In genomic region chr18:22280453-22280750, GRCh38 we compare ENCODE assay signal across 28 cellular contexts.
DNase-seq lines count a peak whose midpoint lies in the region; ATAC-seq, FAIRE-seq and TF ChIP-seq lines count a peak whose summit lies in the region.
"Had no signal": no experiment of that assay in that cellular context is flagged by ENCODE, and none has a peak within 500 bp of the region (broad histone marks: within the 10 kb centered on the region; RNA-seq: fewer than 3 reads in every experiment).

No MANE protein-coding gene starts in this region.

- H3K4me3 Mint-ChIP-seq in Calu3 (ENCODE audit: low read depth, unreplicated experiment) = no peak overlapping the region
- H3K4me3 Mint-ChIP-seq in effector memory CD8-positive, alpha-beta T cell = no peak overlapping the region
- H3K4me3 Mint-ChIP-seq in stimulated activated effector memory CD8-positive, alpha-beta T cell treated with anti-CD3 and anti-CD28 coated beads, Interleukin-12 subunit alpha, Interleukin-12 subunit beta, amount 100 ng/mL, for 72 hours = no peak overlapping the region
- H3K4me3 Mint-ChIP-seq: CD4-positive, alpha-beta T cell had no signal

- no peaks in the 10 kb centered on the region for H3K79me2 ChIP-seq in smooth muscle cell (ENCODE audit: low read depth)

- no peaks in the 10 kb centered on the region for H3K27me3 Mint-ChIP-seq in Calu3 (ENCODE audit: unreplicated experiment)
- no peaks in the 10 kb centered on the region for H3K27me3 Mint-ChIP-seq in effector memory CD8-positive, alpha-beta T cell

- WGBS in heart right ventricle, 2 donors = 93 to 100% methylated on average over 1 of the region's 1 CpG
- 82% methylated on average over 1 of the region's 1 CpG for WGBS in smooth muscle cell (ENCODE audit: low lambda C conversion rate)

- H3K27ac ChIP-seq in heart right ventricle (peak overlapping the region in 6 of 10 donors; percentile 77 to 92 (median 86)), smooth muscle cell (ENCODE audit: low read depth) (peak overlapping the region; percentile 94)
- H3K27ac ChIP-seq: BLaER1 treated with 17β-estradiol and CSF1 and Interleukin-3, amounts not matched to agents 10 nM and 100 nM; RWPE1 had no signal

- CTCF ChIA-PET in Calu3 (lab: Charles Lee) = interaction anchor here (0.6 kb wide), 1 partner anchor 50 kb away, joined by 6 read pairs; no protein-coding TSS in a partner anchor

- H3K4me3 ChIP-seq in heart right ventricle = no peak overlapping the region
- H3K4me3 ChIP-seq in smooth muscle cell = no peak overlapping the region
- H3K4me3 ChIP-seq: BLaER1 treated with 17β-estradiol and CSF1 and Interleukin-3, amounts not matched to agents 10 nM and 100 nM had no signal

- no TSS peak for BruUV-seq in Calu3 (replicated peaks; lab: Mats Ljungman, UMichigan)

- H3F3A ChIP-seq in smooth muscle cell (ENCODE audit: low read depth) = peaks cover 4% of the 10 kb centered on the region

- intact Hi-C loops in heart right ventricle (cut with DNase I) (no loop called here), Right ventricle myocardium superior (cut with DNase I) (no loop called here), Calu3 (cut with micrococcal nuclease; ENCODE audit: unreplicated experiment) (loop anchor here (5.0 kb wide), 1 partner anchor 363 kb away; no protein-coding TSS in a partner anchor)

- no peaks in the 10 kb centered on the region for H3K9me3 ChIP-seq in heart right ventricle
- H3K9me3 ChIP-seq in smooth muscle cell (replicated peaks; ENCODE audit: low read depth) = no peaks in the 10 kb centered on the region
- H3K9me3 ChIP-seq: Caco-2, SK-N-SH had no signal

- H3K4me2 ChIP-seq in smooth muscle cell = peak overlapping the region; percentile 47
- H3K4me2 ChIP-seq: BLaER1 treated with 17β-estradiol and CSF1 and Interleukin-3, amounts not matched to agents 10 nM and 100 nM; SK-N-SH had no signal

- FAIRE-seq in RCC 7860 (lab: Jason Lieb, UNC) = no peak
- FAIRE-seq: GM12891, H1 had no signal

- H2AFZ ChIP-seq in smooth muscle cell (ENCODE audit: low read depth) = no peak overlapping the region

- peaks cover 2 to 58% (median 18%) of the 10 kb centered on the region in 9 donors for H3K4me1 ChIP-seq in heart right ventricle
- H3K4me1 ChIP-seq in smooth muscle cell (ENCODE audit: low read depth) = no peaks in the 10 kb centered on the region

- ATAC-seq in heart right ventricle (no peak), Right ventricle myocardium superior (ENCODE audit: poor library complexity) (no peak)
- no peak for ATAC-seq in effector memory CD8-positive, alpha-beta T cell (replicated peaks)
- no peak for ATAC-seq in stimulated activated effector memory CD8-positive, alpha-beta T cell treated with anti-CD3 and anti-CD28 coated beads, Interleukin-12 subunit alpha, Interleukin-12 subunit beta, amount 100 ng/mL, for 72 hours

- peaks cover 51% of the 10 kb centered on the region for H3K4me1 Mint-ChIP-seq in Calu3 (ENCODE audit: low read depth, unreplicated experiment)
- peaks cover 18 to 22% of the 10 kb centered on the region in 2 donors for H3K4me1 Mint-ChIP-seq in effector memory CD8-positive, alpha-beta T cell (ENCODE audit: low read depth in 2 of 2)
- peaks cover 40% of the 10 kb centered on the region for H3K4me1 Mint-ChIP-seq in stimulated activated effector memory CD8-positive, alpha-beta T cell treated with anti-CD3 and anti-CD28 coated beads, Interleukin-12 subunit alpha, Interleukin-12 subunit beta, amount 100 ng/mL, for 72 hours

- H3K36me3 Mint-ChIP-seq in Calu3 (ENCODE audit: insufficient read depth, unreplicated experiment) = peaks cover 23% of the 10 kb centered on the region
- H3K36me3 Mint-ChIP-seq in effector memory CD8-positive, alpha-beta T cell (ENCODE audit: insufficient read depth) = peaks cover 10% of the 10 kb centered on the region
- H3K36me3 Mint-ChIP-seq in stimulated activated effector memory CD8-positive, alpha-beta T cell treated with anti-CD3 and anti-CD28 coated beads, Interleukin-12 subunit alpha, Interleukin-12 subunit beta, amount 100 ng/mL, for 72 hours = no peaks in the 10 kb centered on the region

- H4K20me1 ChIP-seq in smooth muscle cell (ENCODE audit: low read depth) = no peaks in the 10 kb centered on the region
- H4K20me1 ChIP-seq: BLaER1 treated with 17β-estradiol and CSF1 and Interleukin-3, amounts not matched to agents 10 nM and 100 nM had no signal

- no peaks in the 10 kb centered on the region for H3K9me3 Mint-ChIP-seq in Calu3 (ENCODE audit: low read depth, unreplicated experiment)
- H3K9me3 Mint-ChIP-seq in effector memory CD8-positive, alpha-beta T cell = no peaks in the 10 kb centered on the region
- no peaks in the 10 kb centered on the region for H3K9me3 Mint-ChIP-seq in stimulated activated effector memory CD8-positive, alpha-beta T cell treated with anti-CD3 and anti-CD28 coated beads, Interleukin-12 subunit alpha, Interleukin-12 subunit beta, amount 100 ng/mL, for 72 hours

- H3K27ac Mint-ChIP-seq in Calu3 (ENCODE audit: unreplicated experiment) = peak overlapping the region; percentile 1
- peak overlapping the region; percentile 62 to 98 for H3K27ac Mint-ChIP-seq in effector memory CD8-positive, alpha-beta T cell
- no peak overlapping the region for H3K27ac Mint-ChIP-seq in stimulated activated effector memory CD8-positive, alpha-beta T cell treated with anti-CD3 and anti-CD28 coated beads, Interleukin-12 subunit alpha, Interleukin-12 subunit beta, amount 100 ng/mL, for 72 hours
- H3K27ac Mint-ChIP-seq: CD4-positive, alpha-beta T cell had no signal

- H3K27me3 ChIP-seq in heart right ventricle (no peaks in the 10 kb centered on the region), smooth muscle cell (ENCODE audit: low read depth) (no peaks in the 10 kb centered on the region)
- H3K27me3 ChIP-seq: BLaER1 treated with 17β-estradiol and CSF1 and Interleukin-3, amounts not matched to agents 10 nM and 100 nM had no signal

- no peak overlapping the region for H3K9ac ChIP-seq in smooth muscle cell (ENCODE audit: low read depth)
- H3K9ac ChIP-seq: BLaER1 treated with 17β-estradiol and CSF1 and Interleukin-3, amounts not matched to agents 10 nM and 100 nM; SK-N-SH had no signal

- H3K36me3 ChIP-seq in heart right ventricle (no peaks in the 10 kb centered on the region), smooth muscle cell (ENCODE audit: low read depth) (no peaks in the 10 kb centered on the region)
- H3K36me3 ChIP-seq: BLaER1 treated with 17β-estradiol and CSF1 and Interleukin-3, amounts not matched to agents 10 nM and 100 nM had no signal

- no peak for TF ChIP-seq CTCF in heart right ventricle (IDR thresholded peaks at IDR 0.05)
- TF ChIP-seq CTCF in Calu3 (IDR thresholded peaks at IDR 0.05; ENCODE audit: unreplicated experiment) = no peak
- no peak for TF ChIP-seq CTCF in smooth muscle cell (IDR thresholded peaks at IDR 0.05; ENCODE audit: borderline replicate concordance, insufficient read depth, poor library complexity, severe bottlenecking)

- DNase-seq in heart right ventricle (no peak), Right ventricle myocardium superior (no peak), Calu3 (no peak), smooth muscle cell (lab: John Stamatoyannopoulos, UW; ENCODE audit: unreplicated experiment) (no peak), GF-D8 (lab: John Stamatoyannopoulos, UW) (no peak), RCC 7860 (ENCODE audit: low spot score) (no peak)
- no peak for DNase-seq in effector memory CD8-positive, alpha-beta T cell
- no peak for DNase-seq in stimulated activated effector memory CD8-positive, alpha-beta T cell treated with anti-CD3 and anti-CD28 coated beads, Interleukin-12 subunit alpha, Interleukin-12 subunit beta, amount 100 ng/mL, for 72 hours (ENCODE audit: low spot score in 2 of 2)
- DNase-seq: 8988T; ACHN; Caco-2; CD4-positive, alpha-beta T cell; DMS 273 treated with DMSO at 0.1 percent for 48 hours; DMS79; GDM1; HCEC 1CT; NCI-H1048; NCI-H1417; NCI-H1694; NCI-H2029 treated with DMSO at 0.1 percent for 48 hours; NCI-H2227 treated with DMSO at 0.1 percent for 48 hours; NCI-H69; SIG-M5; SK-N-SH had no signal
